In the genomic region with DNA sequence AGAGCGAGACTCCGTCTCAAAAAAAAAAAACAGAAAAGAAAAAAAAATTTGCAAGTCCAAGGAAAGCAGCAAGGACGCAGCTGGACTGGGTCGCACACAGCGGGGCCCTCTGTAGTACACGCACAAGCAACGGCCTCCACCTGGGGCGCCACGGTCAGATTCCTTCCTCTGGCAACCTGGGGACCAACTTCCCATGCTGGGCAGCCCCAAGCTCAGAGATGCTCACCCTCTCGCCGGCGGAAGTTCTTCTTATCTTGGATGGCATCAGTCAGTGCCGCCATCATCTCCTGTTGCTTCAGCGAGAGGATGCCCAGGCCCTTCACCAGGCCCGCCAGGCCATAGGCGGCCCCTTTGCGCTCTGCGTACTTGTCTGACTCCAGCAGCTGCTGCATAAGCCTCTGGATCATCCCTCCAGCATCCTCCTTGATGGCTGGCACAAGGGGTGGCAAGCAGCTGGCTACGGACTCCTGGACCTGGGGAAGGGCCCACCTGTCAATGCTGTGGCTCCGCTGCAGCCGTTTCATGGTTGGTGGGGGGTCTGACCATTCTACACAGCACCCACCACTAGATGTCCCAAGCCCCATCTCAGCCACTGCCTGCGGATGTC, we compare ENCODE assay signal across 27 cellular contexts.
"Had no signal": no experiment of that assay in that cellular context is flagged by ENCODE, and none has a peak within 500 bp of the region (broad histone marks: within the 10 kb centered on the region; RNA-seq: fewer than 3 reads in every experiment).

No MANE protein-coding gene starts in this region.

- DNase-seq: activated CD4-positive, alpha-beta memory T cell treated with anti-CD3 and anti-CD28 coated beads for 36 hours; activated CD4-positive, alpha-beta T cell treated with anti-CD3 and anti-CD28 coated beads for 36 hours; activated CD4-positive, alpha-beta T cell treated with anti-CD3 and anti-CD28 coated beads, Interleukin-2, amount 10 ng/mL, durations not matched to agents 24 days and 14 days; activated CD4-positive, CD25-positive, alpha-beta regulatory T cell; activated CD4-positive, CD25-positive, alpha-beta regulatory T cell treated with anti-CD3 and anti-CD28 coated beads, Interleukin-2, amount 50 U/mL, for 72 hours; activated CD8-positive, alpha-beta memory T cell treated with anti-CD3 and anti-CD28 coated beads, Interleukin-2, amount 10 ng/mL, durations not matched to agents 7 days and 5 days; activated CD8-positive, alpha-beta memory T cell treated with anti-CD3 and anti-CD28 coated beads, Interleukin-2, amount 50 U/mL, for 4 hours; activated CD8-positive, alpha-beta T cell treated with anti-CD3 and anti-CD28 coated beads, Interleukin-2, amount 10 ng/mL, durations not matched to agents 7 days and 5 days; activated effector memory CD4-positive, alpha-beta T cell treated with anti-CD3 and anti-CD28 coated beads, Interleukin-2, amount 50 U/mL, for 16 hours; activated naive CD4-positive, alpha-beta T cell treated with anti-CD3 and anti-CD28 coated beads for 36 hours; activated naive CD8-positive, alpha-beta T cell treated with anti-CD3 and anti-CD28 coated beads, Interleukin-2, amount 10 ng/mL, durations not matched to agents 7 days and 5 days; activated T-cell treated with anti-CD3 and anti-CD28 coated beads, Interleukin-2, amount 50 U/mL, for 1 hour; activated T-cell treated with anti-CD3 and anti-CD28 coated beads, Interleukin-2, amount 50 U/mL, for 48 hours; brain microvascular endothelial cell; caudate nucleus; cerebellar nuclear complex; colonic mucosa; effector CD8-positive, alpha-beta T cell; foreskin fibroblast; head of caudate nucleus; hippocampal formation; T-helper 2 cell had no signal

- H3K4me3 ChIP-seq: colonic mucosa had no signal

- FAIRE-seq: astrocyte, bronchial epithelial cell, frontal cortex had no signal

- H3K27me3 ChIP-seq: brain microvascular endothelial cell, colonic mucosa had no signal

- H3K4me1 ChIP-seq: colonic mucosa had no signal

- H3K27ac ChIP-seq: brain microvascular endothelial cell, colonic mucosa had no signal

- H3K9me3 ChIP-seq: colonic mucosa had no signal

- ATAC-seq: activated CD4-positive, alpha-beta T cell treated with anti-CD3 and anti-CD28 coated beads for 36 hours; activated CD8-positive, alpha-beta memory T cell treated with anti-CD3 and anti-CD28 coated beads, Interleukin-2, amount 10 ng/mL, durations not matched to agents 7 days and 5 days; activated CD8-positive, alpha-beta T cell treated with anti-CD3 and anti-CD28 coated beads, Interleukin-2, amount 10 ng/mL, durations not matched to agents 7 days and 5 days; activated naive CD4-positive, alpha-beta T cell treated with anti-CD3 and anti-CD28 coated beads, Interleukin-2, amount 50 U/mL, for 72 hours; esophagus mucosa had no signal
